32 cellular contexts compared by ENCODE assay signal in genomic region chr5:5634817-5635216, GRCh38.
"Had no signal": no experiment of that assay in that cellular context is flagged by ENCODE, and none has a peak within 500 bp of the region (broad histone marks: within the 10 kb centered on the region; RNA-seq: fewer than 3 reads in every experiment).

No MANE protein-coding gene starts in this region.

- H3K27ac ChIP-seq: heart right ventricle, hepatocyte, left ventricle myocardium inferior, neural progenitor cell, neutrophil, parathyroid adenoma, psoas muscle, right atrium auricular region, right lobe of liver, testis, tibial artery, uterus had no signal

- H3K4me1 ChIP-seq: neural progenitor cell, parathyroid adenoma, right lobe of liver had no signal

- H3K4me1 Mint-ChIP-seq: naive B cell; natural killer cell; stimulated activated memory B cell treated with anti-CD40 and anti-IgM and Interleukin-4, amounts not matched to agents 10 μg/mL and 1 μg/mL and 100 μg/mL, for 72 hours; stimulated activated naive CD8-positive, alpha-beta T cell treated with anti-CD3 and anti-CD28 coated beads, Interleukin-15, amount 100 ng/mL, for 72 hours had no signal

- H3K36me3 Mint-ChIP-seq: mesothelial cell of epicardium; natural killer cell; neural progenitor cell; stimulated activated memory B cell treated with anti-CD40 and anti-IgM and Interleukin-4, amounts not matched to agents 10 μg/mL and 1 μg/mL and 100 μg/mL, for 72 hours; type B pancreatic cell had no signal

- H3K27me3 ChIP-seq: heart right ventricle, hepatocyte, neural progenitor cell, neutrophil, right atrium auricular region, right lobe of liver, testis, tibial artery, uterus had no signal

- H3K9me3 Mint-ChIP-seq: neural progenitor cell; stimulated activated memory B cell treated with anti-CD40 and anti-IgM and Interleukin-4, amounts not matched to agents 10 μg/mL and 1 μg/mL and 100 μg/mL, for 72 hours; stimulated activated naive CD8-positive, alpha-beta T cell treated with anti-CD3 and anti-CD28 coated beads, Interleukin-15, amount 100 ng/mL, for 72 hours had no signal

- H3K27me3 Mint-ChIP-seq: stimulated activated memory B cell treated with anti-CD40 and anti-IgM and Interleukin-4, amounts not matched to agents 10 μg/mL and 1 μg/mL and 100 μg/mL, for 72 hours had no signal

- DNase-seq: heart right ventricle; kidney; left colon; left ventricle myocardium inferior; mesendoderm; mucosa of descending colon; naive B cell; natural killer cell; nephron progenitor cell; occipital lobe; psoas muscle; right lobe of liver; stimulated activated CD4-positive, alpha-beta T cell treated with anti-CD3 and anti-CD28 coated beads, Interleukin-1b, Interleukin-23, amount 100 ng/mL, for 48 hours; stimulated activated CD4-positive, alpha-beta T cell treated with anti-CD3 and anti-CD28 coated beads, Interleukin-2, amount 100 ng/mL, for 48 hours; stimulated activated CD4-positive, alpha-beta T cell treated with anti-CD3 and anti-CD28 coated beads, Interleukin-4, amount 100 ng/mL, for 4 hours; stimulated activated CD8-positive, alpha-beta memory T cell treated with anti-CD3 and anti-CD28 coated beads, Interleukin-4, amount 100 ng/mL, for 48 hours; stimulated activated naive CD4-positive, alpha-beta T cell treated with Interleukin-2 at 50 U/mL for 16 hours; stimulated activated naive CD8-positive, alpha-beta T cell treated with anti-CD3 and anti-CD28 coated beads, Interleukin-15, amount 100 ng/mL, for 72 hours; substantia nigra; testis; tibial artery; uterus had no signal

- H3K27ac Mint-ChIP-seq: mesothelial cell of epicardium; natural killer cell; nephron progenitor cell; neural progenitor cell; stimulated activated memory B cell treated with anti-CD40 and anti-IgM and Interleukin-4, amounts not matched to agents 10 μg/mL and 1 μg/mL and 100 μg/mL, for 72 hours; stimulated activated naive CD8-positive, alpha-beta T cell treated with anti-CD3 and anti-CD28 coated beads, Interleukin-15, amount 100 ng/mL, for 72 hours; type B pancreatic cell had no signal

- H3K4me3 Mint-ChIP-seq: mesothelial cell of epicardium; naive B cell; natural killer cell; nephron progenitor cell; neural progenitor cell; stimulated activated memory B cell treated with anti-CD40 and anti-IgM and Interleukin-4, amounts not matched to agents 10 μg/mL and 1 μg/mL and 100 μg/mL, for 72 hours; stimulated activated naive CD8-positive, alpha-beta T cell treated with anti-CD3 and anti-CD28 coated beads, Interleukin-15, amount 100 ng/mL, for 72 hours; type B pancreatic cell had no signal

- H3K9me3 ChIP-seq: heart right ventricle, mucosa of descending colon, neutrophil, psoas muscle, right atrium auricular region, right lobe of liver, testis, tibial artery, uterus had no signal

- H3K36me3 ChIP-seq: heart right ventricle, left ventricle myocardium inferior, neural progenitor cell, neutrophil, right atrium auricular region, right lobe of liver, tibial artery, uterus had no signal

- H3K4me3 ChIP-seq: heart right ventricle, hepatocyte, left ventricle myocardium inferior, lung, mucosa of descending colon, neural progenitor cell, psoas muscle, right atrium auricular region, right lobe of liver, smooth muscle cell, testis, tibial artery, uterus had no signal
